Comparison of ENCODE assay signal across 27 cellular contexts in the genomic region with DNA sequence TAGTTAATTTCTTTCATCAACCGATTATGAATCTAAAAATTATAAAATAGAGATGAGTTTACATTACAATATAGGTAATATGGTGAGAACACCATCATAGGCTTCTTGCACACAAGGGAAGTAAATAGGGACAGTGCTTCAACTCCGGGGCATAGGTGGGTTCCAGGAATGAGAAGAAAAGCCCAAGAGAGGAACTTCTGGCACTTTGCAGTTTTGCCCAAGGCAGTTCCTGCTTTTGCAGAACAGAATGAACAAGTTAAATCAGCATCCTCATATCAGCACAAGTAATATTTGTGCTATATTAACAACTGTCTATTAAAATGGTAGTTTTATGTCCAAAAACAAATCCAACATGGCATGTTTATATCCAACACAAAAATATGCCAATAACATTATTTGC.
"Had no signal": no experiment of that assay in that cellular context is flagged by ENCODE, and none has a peak within 500 bp of the region (broad histone marks: within the 10 kb centered on the region; RNA-seq: fewer than 3 reads in every experiment).

No MANE protein-coding gene starts in this region.

- H3K4me3 ChIP-seq: dorsolateral prefrontal cortex, gastrocnemius medialis, heart left ventricle, hepatocyte, lower lobe of right lung, neural progenitor cell, prostate gland, right atrium auricular region, smooth muscle cell, thyroid gland, vagina had no signal

- DNase-seq: dorsolateral prefrontal cortex; effector CD4-positive, alpha-beta T cell; endodermal cell; foreskin fibroblast; gastrocnemius medialis; heart left ventricle; left cardiac atrium; left ventricle myocardium superior; lower lobe of right lung; nucleus accumbens; stimulated activated CD4-positive, alpha-beta T cell treated with anti-CD3 and anti-CD28 coated beads, Interleukin-12 subunit alpha, Interleukin-12 subunit beta, amount 100 ng/mL, for 4 hours; stimulated activated CD4-positive, alpha-beta T cell treated with anti-CD3 and anti-CD28 coated beads, Interleukin-1b, Interleukin-23, amount 100 ng/mL, for 48 hours; stimulated activated CD4-positive, alpha-beta T cell treated with anti-CD3 and anti-CD28 coated beads, Interleukin-4, amount 100 ng/mL, for 1 hour; stimulated activated CD8-positive, alpha-beta memory T cell treated with anti-CD3 and anti-CD28 coated beads, Interleukin-4, amount 100 ng/mL, for 48 hours; stimulated activated naive CD4-positive, alpha-beta T cell; stimulated activated naive CD8-positive, alpha-beta T cell treated with anti-CD3 and anti-CD28 coated beads, Interleukin-15, amount 100 ng/mL, for 72 hours; thyroid gland; trophoblast cell had no signal

- ATAC-seq: esophagus mucosa; gastrocnemius medialis; heart left ventricle; left cardiac atrium; left ventricle myocardium superior; lower lobe of right lung; sciatic nerve; stimulated activated naive CD8-positive, alpha-beta T cell treated with anti-CD3 and anti-CD28 coated beads, Interleukin-15, amount 100 ng/mL, for 72 hours had no signal

- FAIRE-seq: colon had no signal
